Comparison of ENCODE assay signal across 12 cellular contexts in genomic region chr1:8520483-8520966, GRCh38.
DNase-seq lines count a peak whose midpoint lies in the region; ATAC-seq and TF ChIP-seq lines count a peak whose summit lies in the region.
"Had no signal": no experiment of that assay in that cellular context is flagged by ENCODE, and none has a peak within 500 bp of the region (broad histone marks: within the 10 kb centered on the region; RNA-seq: fewer than 3 reads in every experiment).

No MANE protein-coding gene starts in this region.

- no peak overlapping the region for H3K4me3 Mint-ChIP-seq in activated CD4-positive, alpha-beta memory T cell treated with anti-CD3 and anti-CD28 coated beads for 36 hours
- no peak overlapping the region for H3K4me3 Mint-ChIP-seq in activated CD4-positive, alpha-beta memory T cell treated with anti-CD3 and anti-CD28 coated beads, Interleukin-2, amount 10 ng/mL, durations not matched to agents 7 days and 5 days
- no peak overlapping the region for H3K4me3 Mint-ChIP-seq in endodermal cell
- H3K4me3 Mint-ChIP-seq: T-helper 1 cell treated with Interleukin-12 subunit alpha and Interleukin-12 subunit beta and Interleukin-4 antibody, amounts not matched to agents 30 μg/mL and 1 μg/mL, for 36 hours had no signal

- in situ Hi-C loops in gastrocnemius medialis (cut with MboI; ENCODE audit: low sequenced_read_pairs in 4 of 4), result no loop called here

- H3K4me2 ChIP-seq in OCI-LY7 (ENCODE audit: low read length), result peak overlapping the region; percentile 76

- no peaks in the 10 kb centered on the region for H3K27me3 Mint-ChIP-seq in activated CD4-positive, alpha-beta memory T cell treated with anti-CD3 and anti-CD28 coated beads for 36 hours
- H3K27me3 Mint-ChIP-seq in activated CD4-positive, alpha-beta memory T cell treated with anti-CD3 and anti-CD28 coated beads, Interleukin-2, amount 10 ng/mL, durations not matched to agents 7 days and 5 days, result no peaks in the 10 kb centered on the region
- no peaks in the 10 kb centered on the region for H3K27me3 Mint-ChIP-seq in endodermal cell (ENCODE audit: insufficient read depth)

- peak overlapping the region; percentile 60 for H3K27ac Mint-ChIP-seq in activated CD4-positive, alpha-beta memory T cell treated with anti-CD3 and anti-CD28 coated beads for 36 hours
- H3K27ac Mint-ChIP-seq in activated CD4-positive, alpha-beta memory T cell treated with anti-CD3 and anti-CD28 coated beads, Interleukin-2, amount 10 ng/mL, durations not matched to agents 7 days and 5 days, result no peak overlapping the region
- H3K27ac Mint-ChIP-seq in endodermal cell, result peak overlapping the region; percentile 3
- H3K27ac Mint-ChIP-seq: T-helper 1 cell treated with Interleukin-12 subunit alpha and Interleukin-12 subunit beta and Interleukin-4 antibody, amounts not matched to agents 30 μg/mL and 1 μg/mL, for 36 hours had no signal

- H3K9ac ChIP-seq in endodermal cell (ENCODE audit: extremely low read depth, low read length, poor library complexity, severe bottlenecking), result no peak overlapping the region

- TF ChIP-seq CTCF in OCI-LY7 (conservative IDR thresholded peaks at IDR 0.05; ENCODE audit: low read length) (no peak; the same call in 1 of the 2 replicates), endodermal cell (conservative IDR thresholded peaks at IDR 0.05) (no peak), gastrocnemius medialis (IDR thresholded peaks at IDR 0.05 in 4 of 5, conservative IDR thresholded peaks at IDR 0.05 in 1 of 5) (no peak)

- no peaks in the 10 kb centered on the region for H4K20me1 ChIP-seq in OCI-LY7 (ENCODE audit: insufficient read depth, low read length)

- peaks cover 7% of the 10 kb centered on the region for H3K36me3 Mint-ChIP-seq in activated CD4-positive, alpha-beta memory T cell treated with anti-CD3 and anti-CD28 coated beads for 36 hours
- H3K36me3 Mint-ChIP-seq in activated CD4-positive, alpha-beta memory T cell treated with anti-CD3 and anti-CD28 coated beads, Interleukin-2, amount 10 ng/mL, durations not matched to agents 7 days and 5 days (ENCODE audit: low read depth), result peaks cover 17% of the 10 kb centered on the region
- H3K36me3 Mint-ChIP-seq in endodermal cell (ENCODE audit: low read depth), result peaks cover 23% of the 10 kb centered on the region

- peaks cover 51% of the 10 kb centered on the region for H3K4me1 Mint-ChIP-seq in activated CD4-positive, alpha-beta memory T cell treated with anti-CD3 and anti-CD28 coated beads for 36 hours (ENCODE audit: low read depth)
- H3K4me1 Mint-ChIP-seq in activated CD4-positive, alpha-beta memory T cell treated with anti-CD3 and anti-CD28 coated beads, Interleukin-2, amount 10 ng/mL, durations not matched to agents 7 days and 5 days, result peaks cover 25% of the 10 kb centered on the region
- H3K4me1 Mint-ChIP-seq in endodermal cell, result peaks cover 23% of the 10 kb centered on the region

- WGBS in endodermal cell (ENCODE audit: insufficient coverage in 1 of 2, insufficient read length in 1 of 2), 2 experiments, result 67 to 96% methylated on average over 3 to 6 of the region's 6 CpGs

- H3K27ac ChIP-seq in OCI-LY7 (ENCODE audit: low read depth, low read length, poor library complexity, severe bottlenecking), result peak overlapping the region; percentile 85
- H3K27ac ChIP-seq in endodermal cell (ENCODE audit: low read depth, low read length), result peak overlapping the region; percentile 45
- peak overlapping the region in 3 of 4 donors; percentile 4 to 32 (median 7) for H3K27ac ChIP-seq in gastrocnemius medialis
- H3K27ac ChIP-seq: upper lobe of right lung had no signal

- CTCF ChIA-PET in activated CD4-positive, alpha-beta memory T cell treated with anti-CD3 and anti-CD28 coated beads for 36 hours (lab: Charles Lee), result no interaction called here
- CTCF ChIA-PET in activated CD4-positive, alpha-beta memory T cell treated with anti-CD3 and anti-CD28 coated beads, Interleukin-2, amount 10 ng/mL, durations not matched to agents 7 days and 5 days (lab: Charles Lee), result interaction anchor here (0.6 kb wide), 1 partner anchor 203 kb away, joined by 3 read pairs; no protein-coding TSS in a partner anchor
- CTCF ChIA-PET in OCI-LY7 (lab: Charles Lee; ENCODE audit: unreplicated experiment), result no interaction called here

- H3K9me3 Mint-ChIP-seq in activated CD4-positive, alpha-beta memory T cell treated with anti-CD3 and anti-CD28 coated beads for 36 hours, result no peaks in the 10 kb centered on the region
- no peaks in the 10 kb centered on the region for H3K9me3 Mint-ChIP-seq in activated CD4-positive, alpha-beta memory T cell treated with anti-CD3 and anti-CD28 coated beads, Interleukin-2, amount 10 ng/mL, durations not matched to agents 7 days and 5 days
- H3K9me3 Mint-ChIP-seq in endodermal cell, result no peaks in the 10 kb centered on the region
- H3K9me3 Mint-ChIP-seq: T-helper 1 cell treated with Interleukin-12 subunit alpha and Interleukin-12 subunit beta and Interleukin-4 antibody, amounts not matched to agents 30 μg/mL and 1 μg/mL, for 36 hours had no signal

- ATAC-seq in gastrocnemius medialis, result no peak
- ATAC-seq: left cardiac atrium, upper lobe of right lung had no signal

- H3K4me1 ChIP-seq in OCI-LY7 (ENCODE audit: insufficient read depth, low read length, poor library complexity, severe bottlenecking) (peaks cover 85% of the 10 kb centered on the region), endodermal cell (ENCODE audit: control insufficient read depth, insufficient read depth, low read length) (peaks cover 3% of the 10 kb centered on the region), gastrocnemius medialis (peaks cover 63 to 65% of the 10 kb centered on the region in 2 donors)

- BruUV-seq in OCI-LY7 (replicated peaks; lab: Mats Ljungman, UMichigan), result TSS peak; percentile 11

- POLR2A ChIA-PET in activated CD4-positive, alpha-beta memory T cell treated with anti-CD3 and anti-CD28 coated beads for 36 hours (lab: Charles Lee), result interaction anchor here (1.0 kb wide), 1 partner anchor 130 kb away, joined by 3 read pairs; no protein-coding TSS in a partner anchor
- POLR2A ChIA-PET in activated CD4-positive, alpha-beta memory T cell treated with anti-CD3 and anti-CD28 coated beads, Interleukin-2, amount 10 ng/mL, durations not matched to agents 7 days and 5 days (lab: Charles Lee), result interaction anchor here (0.8 to 0.9 kb wide), 2 partner anchors 19 to 42 kb away, joined by 3 read pairs; no protein-coding TSS in a partner anchor
- POLR2A ChIA-PET in OCI-LY7 (lab: Charles Lee), result interaction anchor here (0.6 to 4.6 kb wide), 14 partner anchors 10 to 265 kb away, joined by 3 to 40 read pairs (median 4); no protein-coding TSS in a partner anchor

- intact Hi-C loops in activated CD4-positive, alpha-beta memory T cell treated with anti-CD3 and anti-CD28 coated beads for 36 hours (cut with micrococcal nuclease), result loop anchor here (10.0 kb wide), 1 partner anchor 84 kb away; no protein-coding TSS in a partner anchor
- intact Hi-C loops in OCI-LY7 (cut with micrococcal nuclease; ENCODE audit: unreplicated experiment) (loop anchor here (10.0 kb wide), 2 partner anchors 554 to 904 kb away; no protein-coding TSS in a partner anchor), gastrocnemius medialis (cut with DNase I; ENCODE audit: low total_unique reads) (no loop called here)

- H3K27me3 ChIP-seq in endodermal cell (ENCODE audit: control insufficient read depth, insufficient read depth, low read length, poor library complexity, severe bottlenecking) (no peaks in the 10 kb centered on the region), gastrocnemius medialis (no peaks in the 10 kb centered on the region)
- H3K27me3 ChIP-seq: upper lobe of right lung had no signal

- no peak for DNase-seq in activated CD4-positive, alpha-beta memory T cell treated with anti-CD3 and anti-CD28 coated beads for 36 hours
- no peak for DNase-seq in activated CD4-positive, alpha-beta memory T cell treated with anti-CD3 and anti-CD28 coated beads, Interleukin-2, amount 10 ng/mL, durations not matched to agents 7 days and 5 days
- DNase-seq in OCI-LY7 (ENCODE audit: low spot score) (peak; percentile 66), endodermal cell (no peak), gastrocnemius medialis (no peak), SKM-1 treated with dmso at 0.1 percent for 144 hours (lab: John Stamatoyannopoulos, UW; ENCODE audit: unreplicated experiment) (no peak), hippocampal formation (lab: John Stamatoyannopoulos, UW) (no peak), NCI-H187 (lab: John Stamatoyannopoulos, UW) (no peak)
- DNase-seq: left cardiac atrium, occipital lobe, upper lobe of right lung had no signal

- H3K9me3 ChIP-seq in OCI-LY7 (ENCODE audit: low read length) (peaks cover 3% of the 10 kb centered on the region; the same call in 1 of the 2 replicates), endodermal cell (ENCODE audit: control insufficient read depth, low read length) (peaks cover 7% of the 10 kb centered on the region), gastrocnemius medialis (no peaks in the 10 kb centered on the region)
- H3K9me3 ChIP-seq: upper lobe of right lung had no signal

- no peak for TF ChIP-seq POLR2A in gastrocnemius medialis (IDR thresholded peaks at IDR 0.05)

- H2AFZ ChIP-seq in OCI-LY7 (ENCODE audit: low read length), result peak overlapping the region; percentile 12; the same call in 1 of the 2 replicates

- peaks cover 12% of the 10 kb centered on the region for H3K36me3 ChIP-seq in OCI-LY7 (ENCODE audit: insufficient read depth, low read length)
- peaks cover 17% of the 10 kb centered on the region for H3K36me3 ChIP-seq in endodermal cell (ENCODE audit: control insufficient read depth, insufficient read depth, low read length)
- H3K36me3 ChIP-seq in gastrocnemius medialis, result peaks cover 0 to 5% of the 10 kb centered on the region in 2 donors
- H3K36me3 ChIP-seq: upper lobe of right lung had no signal

- no peaks in the 10 kb centered on the region for H3K9me2 ChIP-seq in OCI-LY7 (ENCODE audit: insufficient read depth, low read length)

- H3K79me2 ChIP-seq in OCI-LY7 (ENCODE audit: insufficient read depth, low read depth, low read length), result peaks cover 100% of the 10 kb centered on the region

- H3K4me3 ChIP-seq in OCI-LY7 (ENCODE audit: low read depth, low read length, poor library complexity, severe bottlenecking) (peak overlapping the region; percentile 50), endodermal cell (ENCODE audit: low read length) (no peak overlapping the region), gastrocnemius medialis (no peak overlapping the region)
- H3K4me3 ChIP-seq: upper lobe of right lung had no signal

Comparison
In these comparisons a context has a peak if more than half of its experiments do, and no peak if none do; other contexts are left out.
1. H3K27ac ChIP-seq: peak in every context shown above with its lines; median percentile 85 in OCI-LY7; 45 in endodermal cell; 7 in gastrocnemius medialis.